8 cellular contexts compared by ENCODE assay signal in the genomic region with DNA sequence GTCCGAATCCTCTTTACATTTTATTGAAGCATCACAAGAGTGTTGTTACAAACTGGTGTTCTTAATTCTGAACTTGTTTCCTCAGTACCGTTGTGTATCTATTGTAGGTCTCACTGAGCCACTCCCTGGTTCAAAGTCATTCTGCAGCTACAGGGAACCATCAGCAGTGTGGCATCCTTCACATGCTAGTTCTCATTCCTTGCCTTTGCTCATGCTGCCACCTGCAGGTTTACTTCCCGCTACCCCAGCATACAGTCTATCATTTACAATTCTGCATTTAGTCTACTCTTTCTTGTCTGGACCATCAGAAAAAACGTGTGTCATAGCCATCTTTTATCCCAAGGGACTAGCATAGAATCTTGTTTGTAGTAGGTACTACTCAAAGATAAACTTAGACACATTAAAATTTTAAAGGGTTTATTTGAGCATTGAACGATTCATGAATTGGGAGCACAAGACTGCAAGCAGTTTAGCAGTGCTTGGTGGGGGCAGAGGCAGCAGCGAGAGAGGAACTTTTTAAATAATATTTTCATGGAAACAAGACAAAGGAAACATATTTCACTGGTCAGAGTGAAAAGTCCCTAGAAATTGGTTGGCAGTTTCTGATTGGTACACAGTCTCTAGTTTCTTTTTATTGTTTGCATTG.
DNase-seq lines count a peak whose midpoint lies in the region; ATAC-seq and TF ChIP-seq lines count a peak whose summit lies in the region.

No MANE protein-coding gene starts in this region.

- no peak overlapping the region for H3K4me2 ChIP-seq in Karpas-422 (ENCODE audit: low read depth, low read length, poor library complexity, severe bottlenecking)
- no peak overlapping the region for H3K4me2 ChIP-seq in trophoblast cell (ENCODE audit: low read length)

- DNase-seq in COLO668 (lab: John Stamatoyannopoulos, UW; ENCODE audit: unreplicated experiment) (peak; percentile 23), Karpas-422 (peak; percentile 62), RPMI8226 (peak; percentile 37), fibroblast of mammary gland (ENCODE audit: low read depth) (peak; percentile 1), trophoblast cell (peak; percentile 7 to 51), hepatic stellate cell (ENCODE audit: low spot score) (no peak)
- DNase-seq in stimulated activated CD4-positive, alpha-beta T cell treated with anti-CD3 and anti-CD28 coated beads, Interleukin-4, amount 100 ng/mL, for 4 hours = no peak

- no peaks in the 10 kb centered on the region for H4K20me1 ChIP-seq in Karpas-422 (ENCODE audit: insufficient read depth, low read depth, low read length)

- no peak for TF ChIP-seq CTCF in fibroblast of mammary gland (conservative IDR thresholded peaks at IDR 0.05; ENCODE audit: control insufficient read depth, insufficient read depth, low read depth, low read length)

- ATAC-seq in GM19397 (IDR thresholded peaks at IDR 0.05; ENCODE audit: unreplicated experiment) = peak; percentile 63

- H3K27ac ChIP-seq in Karpas-422 (ENCODE audit: low read length) = no peak overlapping the region
- H3K27ac ChIP-seq in trophoblast cell (ENCODE audit: low read depth, low read length) = no peak overlapping the region

- H4K12ac ChIP-seq in trophoblast cell (ENCODE audit: low read depth, low read length) = no peak overlapping the region

- H3K9ac ChIP-seq in Karpas-422 (ENCODE audit: low read length) = no peak overlapping the region
- H3K9ac ChIP-seq in trophoblast cell (ENCODE audit: low read length) = no peak overlapping the region

- H3K14ac ChIP-seq in trophoblast cell (ENCODE audit: low read length) = no peak overlapping the region

- H4K8ac ChIP-seq in trophoblast cell (ENCODE audit: low read depth, low read length) = no peak overlapping the region

- H3K79me1 ChIP-seq in trophoblast cell (ENCODE audit: low read length) = no peaks in the 10 kb centered on the region

- H2AFZ ChIP-seq in Karpas-422 (ENCODE audit: low read length) (no peak overlapping the region), trophoblast cell (ENCODE audit: insufficient read depth, low read length, poor library complexity) (no peak overlapping the region)

- H3K4me1 ChIP-seq in Karpas-422 (ENCODE audit: low read length) (no peaks in the 10 kb centered on the region), trophoblast cell (ENCODE audit: control insufficient read depth in 1 of 2, insufficient read depth in 2 of 2, low read length in 2 of 2) (no peaks in the 10 kb centered on the region)

- H3K27me3 ChIP-seq in Karpas-422 (ENCODE audit: low read length) = no peaks in the 10 kb centered on the region
- H3K27me3 ChIP-seq in trophoblast cell (ENCODE audit: insufficient read depth, low read length) = no peaks in the 10 kb centered on the region

- H3K4me3 ChIP-seq in Karpas-422 (ENCODE audit: low read length) (no peak overlapping the region), fibroblast of mammary gland (ENCODE audit: control insufficient read depth, low read depth, low read length) (no peak overlapping the region), trophoblast cell (ENCODE audit: low read depth, low read length) (no peak overlapping the region)

- no CpG with 5 or more reads among the region's 6 CpGs for WGBS in trophoblast cell (ENCODE audit: extremely low coverage, insufficient coverage, insufficient read length)

- H2AK5ac ChIP-seq in trophoblast cell (ENCODE audit: low read length) = no peak overlapping the region

- H3K9me3 ChIP-seq in Karpas-422 (ENCODE audit: low read length) (no peaks in the 10 kb centered on the region), trophoblast cell (ENCODE audit: insufficient read depth, low read depth, low read length) (no peaks in the 10 kb centered on the region)

- H3K23ac ChIP-seq in trophoblast cell (ENCODE audit: low read length) = no peak overlapping the region

- no peak overlapping the region for H2BK12ac ChIP-seq in trophoblast cell (ENCODE audit: low read length)

- no peak overlapping the region for H2BK5ac ChIP-seq in trophoblast cell (ENCODE audit: low read depth, low read length, poor library complexity)

- no peak overlapping the region for H3K4ac ChIP-seq in trophoblast cell (ENCODE audit: low read depth, low read length)

- H3K36me3 ChIP-seq in Karpas-422 (ENCODE audit: insufficient read depth, low read length) = no peaks in the 10 kb centered on the region
- H3K36me3 ChIP-seq in trophoblast cell (ENCODE audit: control insufficient read depth in 1 of 2, insufficient read depth in 2 of 2, low read length in 2 of 2) = no peaks in the 10 kb centered on the region

- H4K91ac ChIP-seq in trophoblast cell (ENCODE audit: low read depth, low read length) = no peak overlapping the region

- H3K79me2 ChIP-seq in Karpas-422 (ENCODE audit: low read length) (no peaks in the 10 kb centered on the region), trophoblast cell (ENCODE audit: control insufficient read depth, insufficient read depth, low read length, poor library complexity) (no peaks in the 10 kb centered on the region)

- H3K9me2 ChIP-seq in Karpas-422 (replicated peaks; ENCODE audit: insufficient read depth, low read length) = no peaks in the 10 kb centered on the region

- H3K18ac ChIP-seq in trophoblast cell (ENCODE audit: low read length) = no peak overlapping the region

- H2BK120ac ChIP-seq in trophoblast cell (ENCODE audit: insufficient read depth, low read length, poor library complexity) = no peak overlapping the region

Comparison
In these comparisons a context has a peak if more than half of its experiments do, and no peak if none do; other contexts are left out.
1. DNase-seq: peak in COLO668 (single experiment), Karpas-422 (single experiment), RPMI8226 (single experiment), fibroblast of mammary gland (single experiment) and trophoblast cell (2 of 2); none in stimulated activated CD4-positive, alpha-beta T cell treated with anti-CD3 and anti-CD28 coated beads, Interleukin-4, amount 100 ng/mL, for 4 hours (0 of 2) and hepatic stellate cell (single experiment).